8 cellular contexts compared by ENCODE assay signal in genomic region chr6:3825851-3826581, GRCh38. TPM values are rescaled to one million over a fixed set of nuclear protein-coding genes. Genes with fewer than 3 reads are reported as not detected.
DNase-seq lines count a peak whose midpoint lies in the region; ATAC-seq and TF ChIP-seq lines count a peak whose summit lies in the region.

No MANE protein-coding gene starts in this region.

- CTCF ChIA-PET in WTC11 (lab: Charles Lee), result interaction anchor here (1.5 to 2.5 kb wide), 3 partner anchors 23 to 153 kb away, joined by 3 to 13 read pairs (median 7); partner anchors contain the start of gene FAM50B

- in situ Hi-C loops in GM13977 (cut with MboI; ENCODE audit: low pct_unique_long_range_greater_than_20kb, low sequenced_read_pairs, unreplicated experiment), result no loop called here

- TF ChIP-seq CTCF in WTC11 (IDR thresholded peaks at IDR 0.05), result no peak
- TF ChIP-seq CTCF in GM13977 (IDR thresholded peaks at IDR 0.05; ENCODE audit: extremely low read depth, insufficient read depth, missing control alignments), result no peak

- H3K4me1 Mint-ChIP-seq in WTC11, result peaks cover 28% of the 10 kb centered on the region

- no peaks in the 10 kb centered on the region for H3K9me3 Mint-ChIP-seq in WTC11

- no peak; the same call in 1 of the 2 replicates for ATAC-seq in WTC11

- no peak overlapping the region for H3K4me3 Mint-ChIP-seq in WTC11

- POLR2A ChIA-PET in WTC11 (lab: Charles Lee), result no interaction called here

- H3K36me3 Mint-ChIP-seq in WTC11, result no peaks in the 10 kb centered on the region

- no peak overlapping the region for H3K27ac Mint-ChIP-seq in WTC11

- DNase-seq in Daoy (ENCODE audit: low read depth) (peak; percentile 99), WTC11 (ENCODE audit: low spot score) (no peak), cardiac septum (ENCODE audit: low spot score) (peak; percentile 91), pulmonary artery endothelial cell (ENCODE audit: low read depth, low spot score) (peak; percentile 99), COLO668 (lab: John Stamatoyannopoulos, UW; ENCODE audit: unreplicated experiment) (no peak), cerebellar nuclear complex (lab: John Stamatoyannopoulos, UW) (no peak), GM13977 (ENCODE audit: low spot score) (no peak)
- no peak for DNase-seq in stimulated activated CD4-positive, alpha-beta T cell treated with anti-CD3 and anti-CD28 coated beads, Interleukin-2, amount 100 ng/mL, for 48 hours

- intact Hi-C loops in cardiac septum (cut with DNase I), result loop anchor here (1.0 to 5.0 kb wide), 3 partner anchors 13 to 75 kb away; partner anchors contain the start of gene PXDC1

- peaks cover 3% of the 10 kb centered on the region; the same call in 1 of the 2 replicates for H3K27me3 Mint-ChIP-seq in WTC11 (ENCODE audit: low read depth)

TF ChIP-seq in WTC11, 78 proteins besides CTCF, POLR2A, EP300 and RAD21:
- no peak for TF ChIP-seq ZNF425 (CRISPR knock-in tag; conservative IDR thresholded peaks at IDR 0.05)
- peak; percentile 16; the same call in 1 of the 2 replicates for TF ChIP-seq GABPB1 (CRISPR knock-in tag; IDR thresholded peaks at IDR 0.05)
- no peak for TF ChIP-seq CBFB (CRISPR knock-in tag; IDR thresholded peaks at IDR 0.05; ENCODE audit: low read depth)
- no peak for TF ChIP-seq E2F5 (CRISPR knock-in tag; IDR thresholded peaks at IDR 0.05)
- no peak for TF ChIP-seq SMAD4 (CRISPR knock-in tag; IDR thresholded peaks at IDR 0.05)

RNA-seq across cellular contexts. Expression of gene FAM50B, which starts 23.2 kb away (rescaled TPM):
- total RNA-seq in Daoy (2014; rRNA removed; shearing (Covaris generic)), result 5.3 and 6.1 TPM in 2 replicates
- total RNA-seq in WTC11 (2021) (2.1 to 3.6 TPM (median 3.3 TPM) in 3 replicates), cardiac septum (18.2 TPM), pulmonary artery endothelial cell (8.7 and 18.9 TPM in 2 replicates)

Comparison
In these comparisons a context has a peak if more than half of its experiments do, and no peak if none do; other contexts are left out.
1. DNase-seq: peak in Daoy (single experiment), cardiac septum (single experiment) and pulmonary artery endothelial cell (single experiment); none in WTC11 (single experiment), stimulated activated CD4-positive, alpha-beta T cell treated with anti-CD3 and anti-CD28 coated beads, Interleukin-2, amount 100 ng/mL, for 48 hours (0 of 2), COLO668 (single experiment), cerebellar nuclear complex (0 of 2) and GM13977 (single experiment).